27 cellular contexts compared by ENCODE assay signal in genomic region chr2:116955646-116956045, GRCh38.
"Had no signal": no experiment of that assay in that cellular context is flagged by ENCODE, and none has a peak within 500 bp of the region (broad histone marks: within the 10 kb centered on the region; RNA-seq: fewer than 3 reads in every experiment).

No MANE protein-coding gene starts in this region.

- H3K27ac ChIP-seq: stomach, suprapubic skin, testis, thoracic aorta, thyroid gland, tibial artery, tibial nerve, transverse colon, upper lobe of left lung, upper lobe of right lung, uterus, vagina had no signal

- DNase-seq: stimulated activated CD4-positive, alpha-beta T cell treated with anti-CD3 and anti-CD28 coated beads, Interleukin-2, amount 100 ng/mL, for 48 hours; stimulated activated CD4-positive, alpha-beta T cell treated with anti-CD3 and anti-CD28 coated beads, Interleukin-4, amount 100 ng/mL, for 1 hour; stimulated activated CD4-positive, alpha-beta T cell treated with anti-CD3 and anti-CD28 coated beads, Interleukin-4, amount 100 ng/mL, for 24 hours; stimulated activated CD4-positive, alpha-beta T cell treated with anti-CD3 and anti-CD28 coated beads, Interleukin-4, amount 100 ng/mL, for 4 hours; stimulated activated CD8-positive, alpha-beta memory T cell treated with anti-CD3 and anti-CD28 coated beads, Interleukin-4, amount 100 ng/mL, for 48 hours; stimulated activated naive B cell treated with anti-CD40 and anti-IgM and Interleukin-4, amounts not matched to agents 10 μg/mL and 1 μg/mL and 100 μg/mL, for 72 hours; stimulated activated naive CD4-positive, alpha-beta T cell; stimulated activated naive CD4-positive, alpha-beta T cell treated with Interleukin-2 at 50 U/mL for 16 hours; stimulated activated naive CD8-positive, alpha-beta T cell treated with anti-CD3 and anti-CD28 coated beads, Interleukin-15, amount 100 ng/mL, for 72 hours; stimulated activated naive CD8-positive, alpha-beta T cell treated with anti-CD3 and anti-CD28 coated beads, Interleukin-15, Interleukin-2, amounts not matched to agents 100 U/mL and 50 U/mL, for 24 hours; stomach; substantia nigra; testis; thyroid gland; tibial artery; transverse colon; trophoblast cell; upper lobe of left lung; upper lobe of right lung; uterus had no signal

- H3K27me3 ChIP-seq: stomach, suprapubic skin, testis, thyroid gland, tibial artery, tibial nerve, transverse colon, upper lobe of left lung, upper lobe of right lung, uterus, vagina had no signal

- H3K4me1 ChIP-seq: stomach, suprapubic skin, testis, thyroid gland, tibial artery, tibial nerve, transverse colon, upper lobe of left lung, upper lobe of right lung, uterus, vagina had no signal

- FAIRE-seq: urothelium cell line had no signal

- ATAC-seq: stimulated activated effector memory CD8-positive, alpha-beta T cell treated with anti-CD3 and anti-CD28 coated beads, Interleukin-12 subunit alpha, Interleukin-12 subunit beta, amount 100 ng/mL, for 72 hours; stimulated activated memory B cell treated with anti-CD40 and anti-IgM and Interleukin-4, amounts not matched to agents 10 μg/mL and 1 μg/mL and 100 μg/mL, for 72 hours; stimulated activated naive B cell treated with anti-CD40 and anti-IgM and Interleukin-4, amounts not matched to agents 10 μg/mL and 1 μg/mL and 100 μg/mL, for 72 hours; stimulated activated naive CD8-positive, alpha-beta T cell treated with anti-CD3 and anti-CD28 coated beads, Interleukin-15, amount 100 ng/mL, for 72 hours; stimulated activated naive CD8-positive, alpha-beta T cell treated with anti-CD3 and anti-CD28 coated beads, Interleukin-15, Interleukin-2, amounts not matched to agents 100 U/mL and 50 U/mL, for 24 hours; upper lobe of right lung had no signal

- H3K36me3 ChIP-seq: stomach, suprapubic skin, thoracic aorta, thyroid gland, tibial artery, tibial nerve, transverse colon, upper lobe of left lung, upper lobe of right lung, uterus, vagina had no signal

- H3K4me3 ChIP-seq: stomach, suprapubic skin, testis, thoracic aorta, thyroid gland, tibial artery, tibial nerve, transverse colon, upper lobe of left lung, upper lobe of right lung, uterus, vagina had no signal

- H3K9me3 ChIP-seq: testis, thoracic aorta, thyroid gland, tibial artery, upper lobe of right lung, uterus, vagina had no signal
